In the genomic region with DNA sequence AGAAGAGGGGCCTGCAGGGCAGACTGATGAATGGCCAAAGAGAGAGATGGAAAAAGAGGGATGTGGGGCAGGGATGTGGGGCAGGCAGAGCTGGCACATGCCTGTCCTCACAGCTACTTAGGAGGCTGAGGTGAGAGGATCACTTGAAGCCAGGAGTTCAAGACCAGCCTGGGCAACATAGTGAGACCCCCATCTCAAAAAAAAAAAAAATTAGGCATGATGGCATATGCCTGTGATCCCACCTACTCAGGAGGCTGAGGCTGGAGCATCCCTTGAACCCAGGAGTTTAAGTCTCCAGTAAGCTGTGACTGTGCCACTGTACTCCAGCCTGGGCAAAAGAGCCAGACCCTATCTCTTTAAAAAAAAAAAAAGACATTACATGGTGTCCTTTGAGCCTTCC, we compare ENCODE assay signal across 7 cellular contexts.
"Had no signal": no experiment of that assay in that cellular context is flagged by ENCODE, and none has a peak within 500 bp of the region (broad histone marks: within the 10 kb centered on the region; RNA-seq: fewer than 3 reads in every experiment).

No MANE protein-coding gene starts in this region.

- H3K9me3 Mint-ChIP-seq: IgD-negative memory B cell had no signal

- H3K27ac ChIP-seq: HL-60, KMS-11 had no signal

- H3K27me3 Mint-ChIP-seq: IgD-negative memory B cell had no signal

- H3K4me3 ChIP-seq: K562 had no signal

- H3K36me3 Mint-ChIP-seq: IgD-negative memory B cell had no signal

- H3K4me2 ChIP-seq: KMS-11 had no signal

- H3K4me3 Mint-ChIP-seq: IgD-negative memory B cell had no signal

- H3K27ac Mint-ChIP-seq: IgD-negative memory B cell had no signal

- ATAC-seq: HepG2, K562 had no signal

- DNase-seq: IMR-90, KBM-7 had no signal

- H3K9ac ChIP-seq: KMS-11 had no signal
